ENCODE assay signal across 1 cellular context in genomic region chr15:81265944-81266775, GRCh38.
TF ChIP-seq lines count a peak whose summit lies in the region.

No MANE protein-coding gene starts in this region.

TF ChIP-seq in HepG2, 621 proteins besides CTCF, POLR2A, EP300 and RAD21 (continued from another document):
- 0 out of 4 replicates have a peak, but pooled peaks of 1 of the 2 experiments have one; percentile 21 for TF ChIP-seq HMGXB4 (CRISPR knock-in tag; IDR thresholded peaks at IDR 0.05; ENCODE audit: borderline replicate concordance in 1 of 2, low read depth in 1 of 2)
- no peak for TF ChIP-seq DBP (CRISPR knock-in tag; IDR thresholded peaks at IDR 0.05; ENCODE audit: not compliant biosample characterization)
- TF ChIP-seq NFKBIZ (CRISPR knock-in tag; IDR thresholded peaks at IDR 0.05), result no peak
- TF ChIP-seq MEIS2 (CRISPR knock-in tag; IDR thresholded peaks at IDR 0.05), result no peak
- TF ChIP-seq ZFP90 (CRISPR knock-in tag; IDR thresholded peaks at IDR 0.05; ENCODE audit: borderline replicate concordance), result no peak
- no peak for TF ChIP-seq PRPF4 (IDR thresholded peaks at IDR 0.05; ENCODE audit: low read depth, low read length, poor library complexity, severe bottlenecking)
- TF ChIP-seq CHD2 (IDR thresholded peaks at IDR 0.05; ENCODE audit: low read depth, low read length), result no peak
- no peak for TF ChIP-seq ZNF557 (CRISPR knock-in tag; IDR thresholded peaks at IDR 0.05)
- TF ChIP-seq SP1 (IDR thresholded peaks at IDR 0.05), result no peak
- TF ChIP-seq SP1 (CRISPR knock-in tag; IDR thresholded peaks at IDR 0.05), result no peak
- TF ChIP-seq SMC3 (IDR thresholded peaks at IDR 0.05; ENCODE audit: low read length), result peak; percentile 68
- no peak for TF ChIP-seq ATF7-NPFF (CRISPR knock-in tag; IDR thresholded peaks at IDR 0.05; ENCODE audit: low read depth)
- TF ChIP-seq RARA (CRISPR knock-in tag; IDR thresholded peaks at IDR 0.05), result no peak
